In genomic region chr14:20631821-20632389, GRCh38 we compare ENCODE assay signal across 1 cellular context.
TF ChIP-seq lines count a peak whose summit lies in the region.

No MANE protein-coding gene starts in this region.

TF ChIP-seq in liver, 16 proteins besides CTCF, POLR2A, EP300 and RAD21 (continued from another document):
- TF ChIP-seq REST (IDR thresholded peaks at IDR 0.05): peak; percentile 95
